Comparison of ENCODE assay signal across 1 cellular context in the genomic region with DNA sequence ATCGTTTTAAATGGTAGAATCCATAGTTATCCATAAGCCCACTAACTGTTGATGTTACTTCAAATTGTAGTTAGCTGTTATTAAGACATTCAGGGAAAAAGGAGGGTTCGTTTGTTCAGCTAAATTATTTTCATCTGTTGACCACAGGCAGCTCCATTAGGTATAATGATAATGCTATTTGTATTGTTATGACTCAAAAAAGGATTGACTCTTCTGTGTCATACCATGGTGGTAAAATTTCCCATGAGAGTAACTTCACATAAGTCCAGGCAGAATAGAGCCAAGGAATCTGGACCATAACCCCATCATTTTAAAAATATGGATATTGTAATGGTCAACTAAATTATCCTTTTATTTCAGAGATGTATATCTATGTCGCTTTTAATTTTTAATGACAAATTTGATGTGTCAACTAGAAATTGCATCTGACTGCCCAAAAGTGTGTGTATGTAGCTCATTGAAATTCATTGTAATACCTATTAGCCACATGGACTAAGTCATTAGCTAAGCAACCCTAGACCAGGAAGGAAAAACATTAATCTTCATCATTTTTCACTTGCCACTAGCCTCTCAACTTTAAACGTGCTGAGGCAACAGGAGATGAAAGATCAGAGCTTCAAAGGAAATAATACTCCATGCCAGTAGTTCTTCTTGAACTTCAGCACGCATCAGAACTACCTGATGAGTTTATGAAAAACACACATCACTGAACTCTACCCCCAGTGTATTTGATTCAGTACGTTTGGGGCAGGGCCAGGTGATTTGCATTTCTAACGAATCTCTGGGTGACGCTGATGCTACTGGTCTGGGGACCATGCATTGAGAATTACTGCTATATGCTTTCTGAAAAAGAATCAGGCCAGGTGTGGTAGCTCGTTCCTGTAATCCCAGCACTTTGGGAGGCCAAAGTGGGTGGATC.
A peak's percentile ranks its signal among the peaks of the same experiment; 100 is the strongest.
TF ChIP-seq lines count a peak whose summit lies in the region.

No MANE protein-coding gene starts in this region.

TF ChIP-seq in GM12878, 131 proteins besides CTCF, POLR2A, EP300 and RAD21 (continued from another document):
- TF ChIP-seq POLR2AphosphoS2 (IDR thresholded peaks at IDR 0.05; ENCODE audit: low read depth, low read length) = no peak
- peak; percentile 47; the same call in 1 of the 2 replicates for TF ChIP-seq ATF7 (IDR thresholded peaks at IDR 0.05; ENCODE audit: low read depth)
- TF ChIP-seq CHD4 (IDR thresholded peaks at IDR 0.05) = no peak
- TF ChIP-seq ESRRA (IDR thresholded peaks at IDR 0.05; ENCODE audit: low read length) = no peak
- TF ChIP-seq BRCA1 (IDR thresholded peaks at IDR 0.05; ENCODE audit: low read depth, low read length) = no peak
- no peak for TF ChIP-seq SREBF2 (IDR thresholded peaks at IDR 0.05; ENCODE audit: low read length)
- no peak for TF ChIP-seq EED (IDR thresholded peaks at IDR 0.05; ENCODE audit: low read depth)
